ENCODE assay signal across 9 cellular contexts in genomic region chr21:37658994-37659458, GRCh38.
DNase-seq lines count a peak whose midpoint lies in the region; ATAC-seq, FAIRE-seq and TF ChIP-seq lines count a peak whose summit lies in the region.
"Had no signal": no experiment of that assay in that cellular context is flagged by ENCODE, and none has a peak within 500 bp of the region (broad histone marks: within the 10 kb centered on the region; RNA-seq: fewer than 3 reads in every experiment).

No MANE protein-coding gene starts in this region.

- no peaks in the 10 kb centered on the region for H3K27me3 Mint-ChIP-seq in osteocyte (ENCODE audit: unreplicated experiment)
- peaks cover 2% of the 10 kb centered on the region for H3K27me3 Mint-ChIP-seq in activated CD4-positive, alpha-beta T cell treated with anti-CD3 and anti-CD28 coated beads, Interleukin-2, amount 10 ng/mL, durations not matched to agents 24 days and 14 days

- DNase-seq in RCC 7860 (ENCODE audit: low spot score) (peak; percentile 48), fibroblast of gingiva (ENCODE audit: low read depth) (peak; percentile 33), osteocyte (ENCODE audit: extremely low spot score, unreplicated experiment) (no peak), hippocampal formation (lab: John Stamatoyannopoulos, UW) (no peak)
- DNase-seq in activated CD4-positive, alpha-beta T cell treated with anti-CD3 and anti-CD28 coated beads, Interleukin-2, amount 10 ng/mL, durations not matched to agents 24 days and 14 days, result no peak
- DNase-seq: NCI-H1105 had no signal

- H3K36me3 Mint-ChIP-seq in osteocyte (ENCODE audit: unreplicated experiment), result no peaks in the 10 kb centered on the region
- H3K36me3 Mint-ChIP-seq in activated CD4-positive, alpha-beta T cell treated with anti-CD3 and anti-CD28 coated beads, Interleukin-2, amount 10 ng/mL, durations not matched to agents 24 days and 14 days (ENCODE audit: low read depth), result no peaks in the 10 kb centered on the region

- no peak for ATAC-seq in GM19397 (IDR thresholded peaks at IDR 0.05; ENCODE audit: unreplicated experiment)
- ATAC-seq in HG03520 (IDR thresholded peaks at IDR 0.05; ENCODE audit: unreplicated experiment), result no peak

- no peak for FAIRE-seq in RCC 7860 (lab: Jason Lieb, UNC)

- intact Hi-C loops in activated CD4-positive, alpha-beta T cell treated with anti-CD3 and anti-CD28 coated beads, Interleukin-2, amount 10 ng/mL, durations not matched to agents 24 days and 14 days (cut with micrococcal nuclease), result no loop called here

- peak overlapping the region; percentile 2 for H3K4me3 Mint-ChIP-seq in osteocyte (ENCODE audit: unreplicated experiment)
- H3K4me3 Mint-ChIP-seq in activated CD4-positive, alpha-beta T cell treated with anti-CD3 and anti-CD28 coated beads, Interleukin-2, amount 10 ng/mL, durations not matched to agents 24 days and 14 days, result no peak overlapping the region

- peak overlapping the region; percentile 64 for H3K27ac ChIP-seq in C4-2B

- peak; percentile 41 for TF ChIP-seq CTCF in C4-2B (conservative IDR thresholded peaks at IDR 0.05)
- TF ChIP-seq CTCF in osteocyte (IDR thresholded peaks at IDR 0.05), result peak; percentile 52

- peaks cover 25% of the 10 kb centered on the region for H3K4me1 Mint-ChIP-seq in osteocyte (ENCODE audit: unreplicated experiment)
- no peaks in the 10 kb centered on the region for H3K4me1 Mint-ChIP-seq in activated CD4-positive, alpha-beta T cell treated with anti-CD3 and anti-CD28 coated beads, Interleukin-2, amount 10 ng/mL, durations not matched to agents 24 days and 14 days

- H3K27ac Mint-ChIP-seq in osteocyte (ENCODE audit: unreplicated experiment), result peak overlapping the region; percentile 93
- H3K27ac Mint-ChIP-seq in activated CD4-positive, alpha-beta T cell treated with anti-CD3 and anti-CD28 coated beads, Interleukin-2, amount 10 ng/mL, durations not matched to agents 24 days and 14 days, result no peak overlapping the region

- H3K9me3 Mint-ChIP-seq in osteocyte (ENCODE audit: unreplicated experiment), result no peaks in the 10 kb centered on the region
- H3K9me3 Mint-ChIP-seq in activated CD4-positive, alpha-beta T cell treated with anti-CD3 and anti-CD28 coated beads, Interleukin-2, amount 10 ng/mL, durations not matched to agents 24 days and 14 days, result no peaks in the 10 kb centered on the region

Comparison
In these comparisons a context has a peak if more than half of its experiments do, and no peak if none do; other contexts are left out.
1. DNase-seq: peak in RCC 7860 (single experiment) and fibroblast of gingiva (single experiment); none in osteocyte (single experiment), hippocampal formation (0 of 2) and activated CD4-positive, alpha-beta T cell treated with anti-CD3 and anti-CD28 coated beads, Interleukin-2, amount 10 ng/mL, durations not matched to agents 24 days and 14 days (single experiment).